Comparison of ENCODE assay signal across 1 cellular context in the genomic region with DNA sequence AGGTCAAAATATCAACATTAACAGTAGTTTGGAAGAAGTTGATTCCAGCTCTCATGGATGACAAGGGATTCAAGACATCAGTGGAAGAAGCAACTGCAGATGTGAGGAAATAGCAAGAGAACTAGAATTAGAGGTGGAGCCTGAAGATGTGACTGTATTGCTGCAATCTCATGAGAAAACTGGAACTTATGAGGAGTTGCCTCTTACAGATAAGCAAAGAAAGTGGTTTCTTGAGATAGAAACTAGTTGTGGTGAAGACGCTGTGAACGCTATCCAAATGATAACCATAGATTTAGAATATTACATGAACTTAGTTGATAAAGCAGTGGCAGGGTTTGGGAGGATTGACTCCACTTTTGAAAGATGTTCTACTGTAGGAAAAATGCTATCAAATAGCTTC.
A peak's percentile ranks its signal among the peaks of the same experiment; 100 is the strongest.
TF ChIP-seq lines count a peak whose summit lies in the region.

No MANE protein-coding gene starts in this region.

TF ChIP-seq in K562, 482 proteins besides CTCF, POLR2A, EP300 and RAD21 (continued from another document):
- TF ChIP-seq MNT (conservative IDR thresholded peaks at IDR 0.05) (no peak), HMBOX1 (IDR thresholded peaks at IDR 0.05) (peak; percentile 74), KDM1A (IDR thresholded peaks at IDR 0.05) (peak; percentile 78 to 84), GATA2 (CRISPR knock-in tag; IDR thresholded peaks at IDR 0.05) (0 out of 2 replicates have a peak, but pooled peaks have one; percentile 31), SOX6 (IDR thresholded peaks at IDR 0.05) (peak; percentile 49; the same call in 1 of the 2 replicates), MTA3 (IDR thresholded peaks at IDR 0.05; ENCODE audit: borderline replicate concordance) (no peak), GATAD2A (IDR thresholded peaks at IDR 0.05) (no peak), ZNF395 (CRISPR knock-in tag; IDR thresholded peaks at IDR 0.05) (peak; percentile 25; the same call in 1 of the 2 replicates), HDAC2 (IDR thresholded peaks at IDR 0.05) (peak; percentile 76), ZNF583 (CRISPR knock-in tag; IDR thresholded peaks at IDR 0.05) (no peak), DACH1 (IDR thresholded peaks at IDR 0.05; ENCODE audit: partially characterized antibody) (no peak), NFIX (CRISPR knock-in tag; IDR thresholded peaks at IDR 0.05; ENCODE audit: low read depth) (no peak), NCOR1 (IDR thresholded peaks at IDR 0.05) (peak; percentile 71), ETS1 (conservative IDR thresholded peaks at IDR 0.05; ENCODE audit: control insufficient read depth, low read depth, low read length) (no peak), SFPQ (IDR thresholded peaks at IDR 0.05; ENCODE audit: low read depth, low read length) (no peak), KLF16 (IDR thresholded peaks at IDR 0.05) (peak; percentile 79), FOXK2 (conservative IDR thresholded peaks at IDR 0.05 in 1 of 2, IDR thresholded peaks at IDR 0.05 in 1 of 2; ENCODE audit: low read depth in 2 of 2) (no peak), ZNF766 (CRISPR knock-in tag; conservative IDR thresholded peaks at IDR 0.05) (peak; percentile 99), ZNF232 (CRISPR knock-in tag; IDR thresholded peaks at IDR 0.05) (no peak), ARID4B (CRISPR knock-in tag; IDR thresholded peaks at IDR 0.05) (no peak), U2AF2 (optimal IDR thresholded peaks at IDR 0.05; ENCODE audit: low read depth, low read length) (no peak), ARID1B (IDR thresholded peaks at IDR 0.05) (peak; percentile 73), HNRNPLL (IDR thresholded peaks at IDR 0.05; ENCODE audit: low read depth, low read length, poor library complexity, severe bottlenecking) (no peak), MTA2 (IDR thresholded peaks at IDR 0.05; ENCODE audit: low read depth) (peak; percentile 53), HDAC1 (IDR thresholded peaks at IDR 0.05) (peak in 1 of 2 experiments; percentile 30; a peak in 1 of 4 replicates), CBFA2T3 (IDR thresholded peaks at IDR 0.05) (peak; percentile 89), CAMTA2 (CRISPR knock-in tag; conservative IDR thresholded peaks at IDR 0.05) (no peak), SLC30A9 (CRISPR knock-in tag; IDR thresholded peaks at IDR 0.05) (no peak), CXXC5 (CRISPR knock-in tag; IDR thresholded peaks at IDR 0.05) (peak; percentile 66), NR2F6 (CRISPR knock-in tag; IDR thresholded peaks at IDR 0.05) (no peak)
- TF ChIP-seq, protein P1, sequence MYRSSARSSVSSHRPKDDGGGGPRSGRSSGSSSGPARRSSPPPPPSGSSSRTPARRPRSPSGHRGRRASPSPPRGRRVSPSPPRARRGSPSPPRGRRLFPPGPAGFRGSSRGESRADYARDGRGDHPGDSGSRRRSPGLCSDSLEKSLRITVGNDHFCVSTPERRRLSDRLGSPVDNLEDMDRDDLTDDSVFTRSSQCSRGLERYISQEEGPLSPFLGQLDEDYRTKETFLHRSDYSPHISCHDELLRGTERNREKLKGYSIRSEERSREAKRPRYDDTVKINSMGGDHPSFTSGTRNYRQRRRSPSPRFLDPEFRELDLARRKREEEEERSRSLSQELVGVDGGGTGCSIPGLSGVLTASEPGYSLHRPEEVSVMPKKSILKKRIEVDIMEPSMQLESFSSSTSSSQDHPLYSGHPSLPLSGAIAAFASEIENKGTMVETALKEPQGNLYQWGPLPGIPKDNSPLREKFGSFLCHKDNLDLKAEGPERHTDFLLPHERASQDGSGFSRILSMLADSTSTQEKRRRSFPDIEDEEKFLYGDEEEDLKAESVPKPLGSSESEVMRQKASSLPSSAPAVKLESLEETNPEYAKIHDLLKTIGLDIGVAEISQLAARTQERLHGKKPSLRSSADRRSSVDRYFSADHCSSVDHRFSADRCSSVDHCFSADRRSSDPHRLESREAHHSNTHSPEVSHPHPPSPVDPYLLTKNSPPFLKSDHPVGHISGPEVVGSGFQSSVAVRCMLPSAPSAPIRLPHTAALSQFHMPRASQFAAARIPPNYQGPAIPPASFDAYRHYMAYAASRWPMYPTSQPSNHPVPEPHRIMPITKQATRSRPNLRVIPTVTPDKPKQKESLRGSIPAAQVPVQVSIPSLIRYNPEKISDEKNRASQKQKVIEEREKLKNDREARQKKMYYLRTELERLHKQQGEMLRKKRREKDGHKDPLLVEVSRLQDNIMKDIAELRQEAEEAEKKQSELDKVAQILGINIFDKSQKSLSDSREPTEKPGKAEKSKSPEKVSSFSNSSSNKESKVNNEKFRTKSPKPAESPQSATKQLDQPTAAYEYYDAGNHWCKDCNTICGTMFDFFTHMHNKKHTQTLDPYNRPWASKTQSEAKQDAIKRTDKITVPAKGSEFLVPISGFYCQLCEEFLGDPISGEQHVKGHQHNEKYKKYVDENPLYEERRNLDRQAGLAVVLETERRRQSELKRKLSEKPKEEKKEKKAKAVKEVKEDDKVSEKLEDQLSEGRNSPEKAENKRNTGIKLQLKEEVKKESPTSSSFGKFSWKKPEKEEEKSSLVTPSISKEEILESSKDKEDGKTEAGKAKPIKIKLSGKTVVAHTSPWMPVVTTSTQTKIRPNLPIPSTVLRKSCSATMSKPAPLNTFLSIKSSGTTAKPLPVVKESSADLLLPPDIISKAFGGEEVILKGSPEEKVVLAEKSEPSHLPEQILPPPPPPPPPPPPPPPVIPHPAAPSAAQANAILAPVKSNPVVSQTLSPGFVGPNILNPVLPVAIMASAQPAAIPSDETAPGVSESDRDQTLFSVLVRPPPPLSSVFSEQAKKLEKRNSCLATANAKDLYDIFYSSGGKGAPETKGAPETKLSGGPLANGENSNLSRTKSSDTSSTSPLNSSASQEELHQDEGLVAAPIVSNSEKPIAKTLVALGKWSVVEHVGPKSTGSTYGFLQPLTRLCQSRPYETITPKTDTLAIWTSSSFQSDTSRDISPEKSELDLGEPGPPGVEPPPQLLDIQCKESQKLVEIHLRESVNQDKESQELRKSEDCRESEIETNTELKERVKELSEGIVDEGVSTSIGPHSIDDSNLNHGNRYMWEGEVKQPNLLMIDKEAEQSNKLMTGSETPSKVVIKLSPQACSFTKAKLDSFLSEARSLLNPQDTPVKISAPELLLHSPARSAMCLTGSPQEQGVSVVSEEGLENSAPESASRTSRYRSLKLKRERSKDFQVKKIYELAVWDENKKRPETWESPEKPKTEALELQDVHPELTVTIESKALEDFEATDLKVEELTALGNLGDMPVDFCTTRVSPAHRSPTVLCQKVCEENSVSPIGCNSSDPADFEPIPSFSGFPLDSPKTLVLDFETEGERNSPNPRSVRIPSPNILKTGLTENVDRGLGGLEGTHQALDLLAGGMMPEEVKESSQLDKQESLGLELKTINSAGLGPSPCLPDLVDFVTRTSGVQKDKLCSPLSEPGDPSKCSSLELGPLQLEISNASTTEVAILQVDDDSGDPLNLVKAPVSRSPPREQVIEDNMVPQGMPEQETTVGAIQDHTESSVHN (IDR thresholded peaks at IDR 0.05; ENCODE audit: borderline replicate concordance in 1 of 2, low read depth in 1 of 2): no peak
- TF ChIP-seq, protein P2, sequence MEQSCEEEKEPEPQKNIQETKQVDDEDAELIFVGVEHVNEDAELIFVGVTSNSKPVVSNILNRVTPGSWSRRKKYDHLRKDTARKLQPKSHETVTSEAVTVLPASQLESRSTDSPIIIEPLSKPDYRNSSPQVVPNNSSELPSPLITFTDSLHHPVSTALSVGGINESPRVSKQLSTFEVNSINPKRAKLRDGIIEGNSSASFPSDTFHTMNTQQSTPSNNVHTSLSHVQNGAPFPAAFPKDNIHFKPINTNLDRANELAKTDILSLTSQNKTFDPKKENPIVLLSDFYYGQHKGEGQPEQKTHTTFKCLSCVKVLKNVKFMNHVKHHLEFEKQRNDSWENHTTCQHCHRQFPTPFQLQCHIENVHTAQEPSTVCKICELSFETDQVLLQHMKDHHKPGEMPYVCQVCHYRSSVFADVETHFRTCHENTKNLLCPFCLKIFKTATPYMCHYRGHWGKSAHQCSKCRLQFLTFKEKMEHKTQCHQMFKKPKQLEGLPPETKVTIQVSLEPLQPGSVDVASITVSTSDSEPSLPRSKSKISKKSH (CRISPR knock-in tag; IDR thresholded peaks at IDR 0.05): no peak
